1 cellular context compared by ENCODE assay signal in genomic region chr5:111697215-111697614, GRCh38.
TF ChIP-seq lines count a peak whose summit lies in the region.

No MANE protein-coding gene starts in this region.

TF ChIP-seq in HEK293, 187 proteins besides CTCF, POLR2A, EP300 and RAD21 (continued from another document):
- no peak for TF ChIP-seq PRDM2 (tag by site-specific recombination; IDR thresholded peaks at IDR 0.05; ENCODE audit: borderline replicate concordance)
- TF ChIP-seq ZNF776 (tag by site-specific recombination; IDR thresholded peaks at IDR 0.05; ENCODE audit: borderline replicate concordance) = peak; percentile 87; the same call in 1 of the 2 replicates
- TF ChIP-seq ZNF658 (tag by site-specific recombination; IDR thresholded peaks at IDR 0.05) = no peak
- TF ChIP-seq BCL11B (tag by site-specific recombination; IDR thresholded peaks at IDR 0.05; ENCODE audit: low read depth) = no peak
- peak; percentile 41; the same call in 1 of the 2 replicates for TF ChIP-seq ZBTB44 (tag by site-specific recombination; IDR thresholded peaks at IDR 0.05)
- TF ChIP-seq ZNF830 (tag by site-specific recombination; IDR thresholded peaks at IDR 0.05; ENCODE audit: low read depth) = peak; percentile 41; the same call in 1 of the 2 replicates
